9 cellular contexts compared by ENCODE assay signal in genomic region chr2:47056875-47057731, GRCh38.
A peak's percentile ranks its signal among the peaks of the same experiment; 100 is the strongest.
DNase-seq lines count a peak whose midpoint lies in the region; ATAC-seq and TF ChIP-seq lines count a peak whose summit lies in the region.
"Had no signal": no experiment of that assay in that cellular context is flagged by ENCODE, and none has a peak within 500 bp of the region (broad histone marks: within the 10 kb centered on the region; RNA-seq: fewer than 3 reads in every experiment).

No MANE protein-coding gene starts in this region.

- H3K4me3 ChIP-seq in SK-N-MC (peak overlapping the region; percentile 32), smooth muscle cell (no peak overlapping the region)

- WGBS in smooth muscle cell (ENCODE audit: low lambda C conversion rate), result 50% methylated on average over 16 of the region's 16 CpGs

- no peak for DNase-seq in SK-N-MC (ENCODE audit: low read depth, low spot score)
- no peak for DNase-seq in glutamatergic neuron
- no peak for DNase-seq in smooth muscle cell (lab: John Stamatoyannopoulos, UW; ENCODE audit: unreplicated experiment)
- DNase-seq in NCI-H1092 (lab: John Stamatoyannopoulos, UW), result no peak
- DNase-seq in NCI-H146 (lab: John Stamatoyannopoulos, UW), result no peak

- peaks cover 26% of the 10 kb centered on the region for H3K4me1 ChIP-seq in smooth muscle cell (ENCODE audit: low read depth)

- peak overlapping the region; percentile 49 for H3K4me2 ChIP-seq in smooth muscle cell
- H3K4me2 ChIP-seq: KMS-11 had no signal

- H3K4me3 Mint-ChIP-seq in glutamatergic neuron (ENCODE audit: unreplicated experiment), result peak overlapping the region; percentile 72

- ATAC-seq in GM21529 (IDR thresholded peaks at IDR 0.05; ENCODE audit: unreplicated experiment) (peak; percentile 52), GM21619 (IDR thresholded peaks at IDR 0.05; ENCODE audit: unreplicated experiment) (no peak), HG03025 (IDR thresholded peaks at IDR 0.05; ENCODE audit: low FRiP score, unreplicated experiment) (no peak)

- peak overlapping the region; percentile 97 for H3K27ac Mint-ChIP-seq in glutamatergic neuron (ENCODE audit: unreplicated experiment)

- no peaks in the 10 kb centered on the region for H3K27me3 ChIP-seq in smooth muscle cell (ENCODE audit: low read depth)

- H3K36me3 ChIP-seq in SK-N-MC (ENCODE audit: insufficient read depth, low read length) (no peaks in the 10 kb centered on the region), smooth muscle cell (ENCODE audit: low read depth) (no peaks in the 10 kb centered on the region)

- H3K4me1 Mint-ChIP-seq in glutamatergic neuron (ENCODE audit: low read depth, unreplicated experiment), result peaks cover 26% of the 10 kb centered on the region

- H3K79me2 ChIP-seq in smooth muscle cell (ENCODE audit: low read depth), result no peaks in the 10 kb centered on the region

- no peaks in the 10 kb centered on the region for H3K36me3 Mint-ChIP-seq in glutamatergic neuron (ENCODE audit: unreplicated experiment)

- no peak for TF ChIP-seq CTCF in glutamatergic neuron (IDR thresholded peaks at IDR 0.05; ENCODE audit: partially characterized antibody, unreplicated experiment)
- no peak for TF ChIP-seq CTCF in smooth muscle cell (IDR thresholded peaks at IDR 0.05; ENCODE audit: borderline replicate concordance, insufficient read depth, poor library complexity, severe bottlenecking)

- H3F3A ChIP-seq in smooth muscle cell (ENCODE audit: low read depth), result peaks cover 10% of the 10 kb centered on the region

- H3K27me3 Mint-ChIP-seq in glutamatergic neuron (ENCODE audit: unreplicated experiment), result peaks cover 8% of the 10 kb centered on the region

- H3K9me3 Mint-ChIP-seq in glutamatergic neuron (ENCODE audit: unreplicated experiment), result peaks cover 1% of the 10 kb centered on the region

- no peak overlapping the region for H3K9ac ChIP-seq in SK-N-MC (ENCODE audit: insufficient read length)
- no peak overlapping the region for H3K9ac ChIP-seq in smooth muscle cell (ENCODE audit: low read depth)
- H3K9ac ChIP-seq: KMS-11 had no signal

- H3K27ac ChIP-seq in SK-N-MC, result peak overlapping the region; percentile 93
- peak overlapping the region; percentile 68 for H3K27ac ChIP-seq in smooth muscle cell (ENCODE audit: low read depth)
- H3K27ac ChIP-seq: KMS-11 had no signal

- H2AFZ ChIP-seq in smooth muscle cell (ENCODE audit: low read depth), result no peak overlapping the region

- H3K9me3 ChIP-seq in SK-N-MC (ENCODE audit: low read depth, low read length) (no peaks in the 10 kb centered on the region), smooth muscle cell (replicated peaks; ENCODE audit: low read depth) (no peaks in the 10 kb centered on the region)

- no peaks in the 10 kb centered on the region for H4K20me1 ChIP-seq in smooth muscle cell (ENCODE audit: low read depth)
